Comparison of ENCODE assay signal across 26 cellular contexts in genomic region chr5:158388018-158388417, GRCh38.
"Had no signal": no experiment of that assay in that cellular context is flagged by ENCODE, and none has a peak within 500 bp of the region (broad histone marks: within the 10 kb centered on the region; RNA-seq: fewer than 3 reads in every experiment).

No MANE protein-coding gene starts in this region.

- H3K27ac ChIP-seq: cardiac muscle cell, colonic mucosa, heart right ventricle, ovary, prostate gland, stomach, thyroid gland, upper lobe of right lung had no signal

- H3K9me3 ChIP-seq: colonic mucosa, ovary, prostate gland, thyroid gland, upper lobe of right lung had no signal

- H3K27me3 ChIP-seq: cardiac muscle cell, colonic mucosa, heart right ventricle, ovary, stomach, thyroid gland, upper lobe of right lung had no signal

- FAIRE-seq: endothelial cell of umbilical vein had no signal

- H3K4me1 ChIP-seq: colonic mucosa, prostate gland had no signal

- H3K4me3 ChIP-seq: cardiac muscle cell, colonic mucosa, heart right ventricle, ovary, prostate gland, smooth muscle cell, stomach, thyroid gland, upper lobe of right lung had no signal

- DNase-seq: activated CD4-positive, alpha-beta T cell treated with anti-CD3 and anti-CD28 coated beads for 4 hours; activated CD4-positive, alpha-beta T cell treated with anti-CD3 and anti-CD28 coated beads, Interleukin-2, amount 50 U/mL, for 4 hours; activated effector memory CD4-positive, alpha-beta T cell treated with Interleukin-2 at 50 U/mL for 16 hours; activated naive CD4-positive, alpha-beta T cell treated with Interleukin-2 at 50 U/mL for 16 hours; activated T-cell treated with anti-CD3 and anti-CD28 coated beads for 4 hours; anterior cingulate cortex; cerebellar nuclear complex; colonic mucosa; effector CD8-positive, alpha-beta T cell; foreskin melanocyte; heart right ventricle; left ventricle myocardium superior; naive thymus-derived CD4-positive, alpha-beta T cell; ovary; stimulated activated CD4-positive, alpha-beta T cell treated with anti-CD3 and anti-CD28 coated beads, Interleukin-1b, Interleukin-23, amount 100 ng/mL, for 48 hours; stimulated activated CD4-positive, alpha-beta T cell treated with anti-CD3 and anti-CD28 coated beads, Interleukin-4, amount 100 ng/mL, for 4 hours; stimulated activated CD8-positive, alpha-beta memory T cell treated with anti-CD3 and anti-CD28 coated beads, Interleukin-4, amount 100 ng/mL, for 48 hours; stimulated activated naive B cell treated with anti-CD40 and anti-IgM and Interleukin-4, amounts not matched to agents 10 μg/mL and 1 μg/mL and 100 μg/mL, for 72 hours; stomach; thyroid gland; upper lobe of right lung had no signal

- H3K36me3 ChIP-seq: cardiac muscle cell, colonic mucosa, heart right ventricle, ovary, prostate gland, stomach, thyroid gland, upper lobe of right lung had no signal

- ATAC-seq: esophagus mucosa; heart right ventricle; left ventricle myocardium superior; naive thymus-derived CD4-positive, alpha-beta T cell; stimulated activated naive B cell treated with anti-CD40 and anti-IgM and Interleukin-4, amounts not matched to agents 10 μg/mL and 1 μg/mL and 100 μg/mL, for 72 hours; upper lobe of right lung had no signal
